15 cellular contexts compared by ENCODE assay signal in genomic region chr2:34025196-34025595, GRCh38.
"Had no signal": no experiment of that assay in that cellular context is flagged by ENCODE, and none has a peak within 500 bp of the region (broad histone marks: within the 10 kb centered on the region; RNA-seq: fewer than 3 reads in every experiment).

No MANE protein-coding gene starts in this region.

- ATAC-seq: left ventricle myocardium superior; lower lobe of right lung; mucosa of descending colon; natural killer cell treated with Interleukin-12 subunit alpha and Interleukin-12 subunit beta and Interleukin-15 and Interleukin-18, amount 100 ng/mL, for 72 hours; right lobe of liver; stimulated activated naive B cell treated with anti-CD40 and anti-IgM and Interleukin-4, amounts not matched to agents 10 μg/mL and 1 μg/mL and 100 μg/mL, for 72 hours; stimulated activated naive CD8-positive, alpha-beta T cell treated with anti-CD3 and anti-CD28 coated beads, Interleukin-15, amount 100 ng/mL, for 72 hours had no signal

- DNase-seq: cortex of kidney; hypothalamus; immature natural killer cell; left ventricle myocardium superior; lower lobe of right lung; mucosa of descending colon; naive B cell; right lobe of liver; small intestine; stimulated activated CD4-positive, alpha-beta T cell treated with anti-CD3 and anti-CD28 coated beads, Interleukin-15, amount 100 ng/mL, for 24 hours; stimulated activated CD4-positive, alpha-beta T cell treated with anti-CD3 and anti-CD28 coated beads, Interleukin-2, amount 100 ng/mL, for 48 hours; stimulated activated naive B cell treated with anti-CD40 and anti-IgM and Interleukin-4, amounts not matched to agents 10 μg/mL and 1 μg/mL and 100 μg/mL, for 72 hours; stimulated activated naive CD8-positive, alpha-beta T cell treated with anti-CD3 and anti-CD28 coated beads, Interleukin-15, amount 100 ng/mL, for 72 hours; transverse colon had no signal
